Comparison of ENCODE assay signal across 29 cellular contexts in genomic region chr11:93611836-93612677, GRCh38. TPM values are rescaled to one million over a fixed set of nuclear protein-coding genes. Genes with fewer than 3 reads are reported as not detected.
DNase-seq lines count a peak whose midpoint lies in the region; ATAC-seq, FAIRE-seq and TF ChIP-seq lines count a peak whose summit lies in the region.
"Had no signal": no experiment of that assay in that cellular context is flagged by ENCODE, and none has a peak within 500 bp of the region (broad histone marks: within the 10 kb centered on the region; RNA-seq: fewer than 3 reads in every experiment).

No MANE protein-coding gene starts in this region.

- H3K27me3 ChIP-seq in liver (ENCODE audit: control insufficient read depth in 4 of 4, insufficient read depth in 4 of 4, low read length in 3 of 4) (no peaks in the 10 kb centered on the region), HepG2 (ENCODE audit: control insufficient read depth in 1 of 2, insufficient read depth in 2 of 2, low read length in 2 of 2) (0 out of 5 replicates have a peak, but pooled peaks cover 0 to 1% of the 10 kb centered on the region in 2 experiments), stomach (no peaks in the 10 kb centered on the region)
- H3K27me3 ChIP-seq: vagina had no signal

- DNase-seq in HepG2 (ENCODE audit: low spot score) (no peak), left lobe of liver (ENCODE audit: low spot score) (no peak), stomach (peak; percentile 73), HCEC 1CT (no peak), SKM-1 treated with dmso at 0.1 percent for 144 hours (lab: John Stamatoyannopoulos, UW; ENCODE audit: unreplicated experiment) (no peak), cerebellar nuclear complex (lab: John Stamatoyannopoulos, UW) (no peak)
- DNase-seq: activated effector memory CD4-positive, alpha-beta T cell treated with anti-CD3 and anti-CD28 coated beads, Interleukin-2, amount 50 U/mL, for 16 hours; activated naive CD8-positive, alpha-beta T cell treated with anti-CD3 and anti-CD28 coated beads for 36 hours; activated T-cell treated with anti-CD3 and anti-CD28 coated beads, Interleukin-2, amount 50 U/mL, for 24 hours; anterior cingulate cortex; CD4-positive, CD25-positive, alpha-beta regulatory T cell; effector CD8-positive, alpha-beta T cell; midbrain; NCI-H1092 treated with DMSO at 0.1 percent for 48 hours; NCI-H1930; NCI-H510A treated with DMSO at 0.1 percent for 48 hours; nephron progenitor cell; PC-3; stimulated activated naive CD4-positive, alpha-beta T cell treated with Interleukin-2 at 50 U/mL for 16 hours; T-helper 17 cell had no signal

- no TSS peak for BruUV-seq in HepG2 (replicated peaks; lab: Mats Ljungman, UMichigan)

- in situ Hi-C loops in HepG2 (cut with HindIII; ENCODE audit: extremely low pct_ligation_motif_present, low pct_unique_long_range_greater_than_20kb) = no loop called here

- H3K4me3 ChIP-seq in liver (ENCODE audit: low read depth in 1 of 3, low read length in 3 of 3) (no peak overlapping the region), HepG2 (replicated peaks in 1 of 3; ENCODE audit: insufficient read depth in 1 of 3, low read depth in 2 of 3, low read length in 3 of 3) (no peak overlapping the region), stomach (no peak overlapping the region)
- H3K4me3 ChIP-seq: vagina had no signal

- no peaks in the 10 kb centered on the region for H3K79me2 ChIP-seq in HepG2 (ENCODE audit: insufficient read depth, low read length)

- peak overlapping the region in 1 of 2 donors; percentile 33 for H3K27ac ChIP-seq in liver (ENCODE audit: low read depth in 1 of 2, low read length in 2 of 2)
- H3K27ac ChIP-seq in HepG2 (ENCODE audit: extremely low read length, insufficient read depth, low read length) = no peak overlapping the region
- H3K27ac ChIP-seq in stomach = peak overlapping the region; percentile 56 to 84 (median 59)
- H3K27ac ChIP-seq: vagina had no signal

- TF ChIP-seq EP300 in HepG2 (IDR thresholded peaks at IDR 0.05; ENCODE audit: low read depth in 2 of 2, low read length in 2 of 2) (no peak), HepG2 (CRISPR knock-in tag; IDR thresholded peaks at IDR 0.05; ENCODE audit: borderline replicate concordance) (no peak), stomach (IDR thresholded peaks at IDR 0.05) (no peak)

- TF ChIP-seq CTCF in liver (IDR thresholded peaks at IDR 0.05; ENCODE audit: low read depth, low read length, missing input control) (no peak), HepG2 (CRISPR knock-in tag; IDR thresholded peaks at IDR 0.05) (no peak), stomach (IDR thresholded peaks at IDR 0.05) (no peak)

- TF ChIP-seq POLR2A in HepG2 (IDR thresholded peaks at IDR 0.05; ENCODE audit: insufficient read depth in 1 of 2, low read depth in 2 of 2, low read length in 2 of 2) = no peak
- TF ChIP-seq POLR2A in stomach (IDR thresholded peaks at IDR 0.05) = no peak

- ATAC-seq in HepG2 = no peak
- ATAC-seq in HG03354 (IDR thresholded peaks at IDR 0.05; ENCODE audit: poor library complexity, severe bottlenecking, unreplicated experiment) = peak; percentile 44
- peak; percentile 84 for ATAC-seq in left lobe of liver
- ATAC-seq: HCT116, PC-3, SK-N-SH treated with all-trans-retinoic acid at 6 μM for 48 hours, T-helper 17 cell had no signal

- H3K36me3 ChIP-seq in liver (ENCODE audit: control insufficient read depth in 4 of 4, insufficient read depth in 3 of 4, low read depth in 1 of 4, low read length in 3 of 4) = no peaks in the 10 kb centered on the region
- H3K36me3 ChIP-seq in HepG2 (replicated peaks in 1 of 2; ENCODE audit: control insufficient read depth in 1 of 2, insufficient read depth in 2 of 2, low read length in 2 of 2) = no peaks in the 10 kb centered on the region
- H3K36me3 ChIP-seq in stomach = no peaks in the 10 kb centered on the region
- H3K36me3 ChIP-seq: vagina had no signal

- no peak for FAIRE-seq in HepG2 (lab: Jason Lieb, UNC)
- FAIRE-seq: bronchial epithelial cell, D721Med, islet of Langerhans, TTC549 had no signal

- TF ChIP-seq RAD21 in liver (IDR thresholded peaks at IDR 0.05) (peak in 1 of 2 donors; percentile 22), HepG2 (CRISPR knock-in tag; IDR thresholded peaks at IDR 0.05) (no peak)

- intact Hi-C loops in HepG2 (cut with micrococcal nuclease; ENCODE audit: unreplicated experiment) = loop anchor here (5.0 kb wide), 1 partner anchor 40 kb away; no protein-coding TSS in a partner anchor
- intact Hi-C loops in stomach (cut with DNase I; ENCODE audit: low total_unique reads) = no loop called here

- WGBS in liver = 21% methylated on average over 4 of the region's 4 CpGs
- 2% methylated on average over 4 of the region's 4 CpGs for WGBS in HepG2 (ENCODE audit: low lambda C conversion rate)
- 19 to 39% (median 32%) methylated on average over 4 of the region's 4 CpGs for WGBS in stomach, 5 donors

- H4K20me1 ChIP-seq in HepG2 (ENCODE audit: insufficient read depth, low read length) = no peaks in the 10 kb centered on the region

- CTCF ChIA-PET in HepG2 (lab: Yijun Ruan, JAX; ENCODE audit: low intra/inter-chr PET ratio, low total read pairs) = no interaction called here

- no peaks in the 10 kb centered on the region for H3K9me3 ChIP-seq in liver (ENCODE audit: control insufficient read depth in 4 of 4, low read length in 3 of 4)
- no peaks in the 10 kb centered on the region for H3K9me3 ChIP-seq in HepG2 (ENCODE audit: low read length)
- H3K9me3 ChIP-seq in stomach = no peaks in the 10 kb centered on the region
- H3K9me3 ChIP-seq: vagina had no signal

- H3K9ac ChIP-seq in liver (ENCODE audit: low read depth in 1 of 2, low read length in 2 of 2) = no peak overlapping the region
- no peak overlapping the region for H3K9ac ChIP-seq in HepG2 (ENCODE audit: insufficient read depth, low read depth, low read length)

- no peak overlapping the region for H2AFZ ChIP-seq in HepG2 (ENCODE audit: low read length)

- H3K4me2 ChIP-seq in HepG2 (ENCODE audit: low read depth, low read length) = no peak overlapping the region

- peaks cover 0 to 12% (median 10%) of the 10 kb centered on the region in 4 donors for H3K4me1 ChIP-seq in liver (ENCODE audit: control insufficient read depth in 4 of 4, insufficient read depth in 4 of 4, low read length in 3 of 4)
- peaks cover 10% of the 10 kb centered on the region for H3K4me1 ChIP-seq in HepG2 (ENCODE audit: insufficient read depth, low read length)
- H3K4me1 ChIP-seq in stomach = peaks cover 8 to 42% (median 14%) of the 10 kb centered on the region in 4 donors
- H3K4me1 ChIP-seq: vagina had no signal

- POLR2A ChIA-PET in HepG2 (lab: Yijun Ruan, JAX) = interaction anchor here (0.5 kb wide), 1 partner anchor 17 kb away, joined by 3 read pairs; no protein-coding TSS in a partner anchor

TF ChIP-seq in liver, 16 proteins besides CTCF, POLR2A, EP300 and RAD21 (continues in another document):
- TF ChIP-seq GABPA (IDR thresholded peaks at IDR 0.05 in 1 of 2, conservative IDR thresholded peaks at IDR 0.05 in 1 of 2) = no peak
- TF ChIP-seq RXRA (IDR thresholded peaks at IDR 0.05) = peak in 1 of 2 donors; percentile 40
- TF ChIP-seq ATF3 (IDR thresholded peaks at IDR 0.05) = no peak
- TF ChIP-seq HNF4G (IDR thresholded peaks at IDR 0.05) = peak; percentile 75
- peak; percentile 81 for TF ChIP-seq SP1 (IDR thresholded peaks at IDR 0.05)

TF ChIP-seq in HepG2, 621 proteins besides CTCF, POLR2A, EP300 and RAD21 (continues in another document):
- no peak for TF ChIP-seq ZMYM4 (CRISPR knock-in tag; IDR thresholded peaks at IDR 0.05)
- no peak for TF ChIP-seq PCBP1 (IDR thresholded peaks at IDR 0.05; ENCODE audit: borderline replicate concordance, low read depth, low read length)
- TF ChIP-seq KLF9 (CRISPR knock-in tag; IDR thresholded peaks at IDR 0.05; ENCODE audit: low read depth) = no peak
- TF ChIP-seq GPBP1L1 (CRISPR knock-in tag; IDR thresholded peaks at IDR 0.05) = no peak
- TF ChIP-seq SMAD9 (CRISPR knock-in tag; IDR thresholded peaks at IDR 0.05) = no peak
- TF ChIP-seq ZSCAN30 (CRISPR knock-in tag; IDR thresholded peaks at IDR 0.05) = no peak

RNA-seq across cellular contexts. Expression of gene CEP295, which starts 49.4 kb away (rescaled TPM):
- total RNA-seq in liver (10 to 100 TPM in 1 of 2 donors, 1 to 10 TPM in 1; 9.7 to 15.7 TPM), HepG2 (2016; rRNA removed; fragmentation: Illumina TruSeq; extraction: Trizol) (19.2 and 23.8 TPM in 2 replicates), left lobe of liver (3.1 TPM), stomach (10 to 100 TPM in 4 of 5 donors, 1 to 10 TPM in 1; 4.6 to 69.4 (median 29.2) TPM)
- polyA plus RNA-seq in liver (1 to 10 TPM; 1.6 to 1.8 TPM), HepG2 (2011; rRNA removed) (5.8 and 6.9 TPM in 2 replicates), stomach (1 to 10 TPM; 1.8 to 6.9 (median 4.3) TPM)
- total RNA-seq in HepG2 (2016; cell fraction: cytosol; rRNA removed; fragmentation: Illumina TruSeq; extraction: Trizol; ENCODE audit: low read depth) = 5.1 and 7.4 TPM in 2 replicates
- total RNA-seq in HepG2 (2016; cell fraction: insoluble cytoplasmic fraction; rRNA removed; fragmentation: Illumina TruSeq; extraction: Trizol) = 17.2 and 21.0 TPM in 2 replicates
- 9.8 and 11.9 TPM in 2 replicates for total RNA-seq in HepG2 (2016; cell fraction: membrane; rRNA removed; fragmentation: Illumina TruSeq; extraction: Trizol)
- 54.8 and 58.3 TPM in 2 replicates for total RNA-seq in HepG2 (2016; cell fraction: nucleus; rRNA removed; fragmentation: Illumina TruSeq; extraction: Trizol)
- polyA plus RNA-seq in HepG2 (2011; cell fraction: cytosol; rRNA removed) = 1.6 and 2.4 TPM in 2 replicates
- polyA plus RNA-seq in HepG2 (2011; cell fraction: nucleus; rRNA removed) = 7.4 and 9.2 TPM in 2 replicates
- polyA plus RNA-seq in HepG2 (2012) = 3.4 and 4.5 TPM in 2 replicates
- polyA plus RNA-seq in HepG2 (2016; cell fraction: cytosol; fragmentation: Illumina TruSeq; extraction: Trizol; ENCODE audit: low read depth) = 0.61 and 0.66 TPM in 2 replicates
- 9.7 and 11.4 TPM in 2 replicates for polyA plus RNA-seq in HepG2 (2016; cell fraction: insoluble cytoplasmic fraction; fragmentation: Illumina TruSeq; extraction: Trizol; ENCODE audit: low read depth)
- 1.7 and 2.1 TPM in 2 replicates for polyA plus RNA-seq in HepG2 (2016; cell fraction: membrane; fragmentation: Illumina TruSeq; extraction: Trizol; ENCODE audit: low read depth)
- polyA plus RNA-seq in HepG2 (2016; cell fraction: nucleus; fragmentation: Illumina TruSeq; extraction: Trizol; ENCODE audit: insufficient read depth, low read depth) = 24.7 and 29.2 TPM in 2 replicates
- polyA minus RNA-seq in HepG2 (2011; rRNA and poly(A)+ RNA removed; ENCODE audit: low replicate concordance) = 7.1 and 58.6 TPM in 2 replicates
- polyA minus RNA-seq in HepG2 (2011; cell fraction: cytosol; rRNA and poly(A)+ RNA removed) = 6.8 and 8.7 TPM in 2 replicates
- 76.9 and 83.3 TPM in 2 replicates for polyA minus RNA-seq in HepG2 (2011; cell fraction: nucleus; rRNA and poly(A)+ RNA removed)
